In genomic region chr12:48995061-48995879, GRCh38 we compare ENCODE assay signal across 8 cellular contexts. TPM values are rescaled to one million over a fixed set of nuclear protein-coding genes. Genes with fewer than 3 reads are reported as not detected.
DNase-seq lines count a peak whose midpoint lies in the region; ATAC-seq and TF ChIP-seq lines count a peak whose summit lies in the region.

No MANE protein-coding gene starts in this region.

- no peak overlapping the region for H3K27ac ChIP-seq in GM23248
- H3K27ac ChIP-seq in thoracic aorta: no peak overlapping the region

- DNase-seq in C1 segment of cervical spinal cord (lab: John Stamatoyannopoulos, UW) (peak in 11 of 14 donors; percentile 26 to 70 (median 45)), GM23248 (peak; percentile 93), NCI-H2107 (lab: John Stamatoyannopoulos, UW) (peak; percentile 80), medulla oblongata (ENCODE audit: extremely low spot score) (peak; percentile 78), thoracic aorta (ENCODE audit: low spot score) (no peak)
- DNase-seq in effector memory CD8-positive, alpha-beta T cell: peak in 2 of 3 experiments; percentile 39 to 50
- DNase-seq in NK-92 treated with Interleukin-12 subunit alpha and Interleukin-12 subunit beta, amount 100 ng/mL, for 24 hours (lab: John Stamatoyannopoulos, UW): no peak

- H3K36me3 ChIP-seq in GM23248 (ENCODE audit: low read depth) (no peaks in the 10 kb centered on the region), thoracic aorta (no peaks in the 10 kb centered on the region)

- peak overlapping the region; percentile 61 for H3K4me3 ChIP-seq in GM23248
- no peak overlapping the region for H3K4me3 ChIP-seq in WI38 (ENCODE audit: low read depth, low read length)
- peak overlapping the region; percentile 64 for H3K4me3 ChIP-seq in thoracic aorta

- in situ Hi-C loops in GM23248 (cut with MboI): no loop called here

- peak overlapping the region; percentile 82 for H3K4me2 ChIP-seq in GM23248 (ENCODE audit: unreplicated experiment)

- H3K9ac ChIP-seq in GM23248: 0 out of 2 replicates have a peak overlapping the region, but pooled peaks have one; percentile 11

- TF ChIP-seq CTCF in WI38 (IDR thresholded peaks at IDR 0.05; ENCODE audit: low read depth, low read length) (peak; percentile 83), thoracic aorta (IDR thresholded peaks at IDR 0.05) (peak; percentile 91)

- H4K20me1 ChIP-seq in GM23248 (ENCODE audit: insufficient read depth): no peaks in the 10 kb centered on the region

- H3K27me3 ChIP-seq in GM23248 (replicated peaks; ENCODE audit: insufficient read depth) (no peaks in the 10 kb centered on the region), thoracic aorta (replicated peaks; ENCODE audit: insufficient read depth) (peaks cover 6% of the 10 kb centered on the region)

- H3K4me1 Mint-ChIP-seq in effector memory CD8-positive, alpha-beta T cell (ENCODE audit: low read depth in 2 of 2): peaks cover 32 to 34% of the 10 kb centered on the region in 2 donors

- H2AFZ ChIP-seq in GM23248: peak overlapping the region; percentile 65

- WGBS in GM23248 (ENCODE audit: low coverage in 1 of 2, low lambda C conversion rate in 2 of 2, missing lambda C conversion rate in 2 of 2), 2 experiments: 4% methylated on average over 32 to 33 of the region's 33 CpGs

- H3K36me3 Mint-ChIP-seq in effector memory CD8-positive, alpha-beta T cell (ENCODE audit: insufficient read depth): peaks cover 13% of the 10 kb centered on the region

- no peaks in the 10 kb centered on the region for H3K9me2 ChIP-seq in GM23248 (ENCODE audit: insufficient read depth)

- H3K4me1 ChIP-seq in GM23248 (ENCODE audit: insufficient read depth): peaks cover 10% of the 10 kb centered on the region
- peaks cover 27 to 39% of the 10 kb centered on the region in 2 donors for H3K4me1 ChIP-seq in thoracic aorta (ENCODE audit: control insufficient read depth in 1 of 2, low read depth in 2 of 2)

- H3K79me2 ChIP-seq in GM23248 (ENCODE audit: insufficient read depth): no peaks in the 10 kb centered on the region

- no peaks in the 10 kb centered on the region for H3F3A ChIP-seq in GM23248 (ENCODE audit: insufficient read depth)

- H3K9me3 ChIP-seq in GM23248 (ENCODE audit: low read depth): no peaks in the 10 kb centered on the region
- no peaks in the 10 kb centered on the region for H3K9me3 ChIP-seq in thoracic aorta

- peak overlapping the region; percentile 6 to 52 for H3K4me3 Mint-ChIP-seq in effector memory CD8-positive, alpha-beta T cell

- H3K27ac Mint-ChIP-seq in effector memory CD8-positive, alpha-beta T cell: peak overlapping the region; percentile 30 to 79

- no peak for ATAC-seq in effector memory CD8-positive, alpha-beta T cell (replicated peaks)
- ATAC-seq in thoracic aorta (ENCODE audit: insufficient number of reproducible peaks, low FRiP score, low read depth): peak; percentile 53

- H3K9me3 Mint-ChIP-seq in effector memory CD8-positive, alpha-beta T cell: no peaks in the 10 kb centered on the region

- peaks cover 25 to 76% of the 10 kb centered on the region in 2 donors for H3K27me3 Mint-ChIP-seq in effector memory CD8-positive, alpha-beta T cell

RNA-seq across cellular contexts. Expression of gene DDN, which starts 3.9 kb away (rescaled TPM):
- 0.13 TPM in 1 of 2 replicates, not detected in the other for total RNA-seq in GM23248 (2014; rRNA removed; shearing (Covaris generic))
- 0.06 TPM in 1 of 2 replicates, not detected in the other for polyA plus RNA-seq in GM23248 (2016; fragmentation: Nextera tagmentation; extraction: Ambion mirVana)
- under 1 TPM in 1 of 2 donors, not detected in 1; 0.14 TPM for total RNA-seq in thoracic aorta

RNA-seq across cellular contexts. Expression of gene WNT1, which starts 17.1 kb away (rescaled TPM):
- not detected in 2 replicates for total RNA-seq in GM23248 (2014; rRNA removed; shearing (Covaris generic))
- not detected in 2 replicates for polyA plus RNA-seq in GM23248 (2016; fragmentation: Nextera tagmentation; extraction: Ambion mirVana)
- 1 to 10 TPM in 1 of 2 donors, not detected in 1; 1.2 TPM for total RNA-seq in thoracic aorta

RNA-seq across cellular contexts. Expression of gene PRKAG1, which starts 23.3 kb away (rescaled TPM):
- 86.1 and 91.3 TPM in 2 replicates for total RNA-seq in GM23248 (2014; rRNA removed; shearing (Covaris generic))
- 62.5 and 66.8 TPM in 2 replicates for polyA plus RNA-seq in GM23248 (2016; fragmentation: Nextera tagmentation; extraction: Ambion mirVana)
- total RNA-seq in thoracic aorta: 10 to 100 TPM; 53.2 to 68.1 TPM

RNA-seq across cellular contexts. Expression of gene WNT10B, which starts 23.7 kb away (rescaled TPM):
- total RNA-seq in GM23248 (2014; rRNA removed; shearing (Covaris generic)): 0.32 TPM in 1 of 2 replicates, not detected in the other
- 0.29 and 0.61 TPM in 2 replicates for polyA plus RNA-seq in GM23248 (2016; fragmentation: Nextera tagmentation; extraction: Ambion mirVana)
- total RNA-seq in thoracic aorta: 1 to 10 TPM in 1 of 2 donors, under 1 TPM in 1; 0.54 to 2.3 TPM

RNA-seq across cellular contexts. Expression of gene ARF3, which starts 38.0 kb away (rescaled TPM):
- total RNA-seq in GM23248 (2014; rRNA removed; shearing (Covaris generic)): 55.3 and 87.7 TPM in 2 replicates
- polyA plus RNA-seq in GM23248 (2016; fragmentation: Nextera tagmentation; extraction: Ambion mirVana): 65.0 and 71.7 TPM in 2 replicates
- total RNA-seq in thoracic aorta: 10 to 100 TPM; 63.4 to 65.8 TPM

Comparison
In these comparisons a context has a peak if more than half of its experiments do, and no peak if none do; other contexts are left out.
1. DNase-seq: peak in C1 segment of cervical spinal cord (11 of 14), GM23248 (single experiment), NCI-H2107 (single experiment), effector memory CD8-positive, alpha-beta T cell (2 of 3) and medulla oblongata (single experiment); none in thoracic aorta (single experiment) and NK-92 treated with Interleukin-12 subunit alpha and Interleukin-12 subunit beta, amount 100 ng/mL, for 24 hours (single experiment).